ENCODE assay signal across 1 cellular context in genomic region chr1:116151739-116152576, GRCh38.
TF ChIP-seq lines count a peak whose summit lies in the region.

No MANE protein-coding gene starts in this region.

TF ChIP-seq in K562, 482 proteins besides CTCF, POLR2A, EP300 and RAD21 (continued from another document and continues in another):
- TF ChIP-seq REST (CRISPR knock-in tag; IDR thresholded peaks at IDR 0.05; ENCODE audit: low read depth) (0 out of 2 replicates have a peak, but pooled peaks have one; percentile 39), PHF20 (IDR thresholded peaks at IDR 0.05; ENCODE audit: partially characterized antibody) (peak; percentile 33), RUNX1 (IDR thresholded peaks at IDR 0.05; ENCODE audit: low read depth) (no peak), MBD2 (IDR thresholded peaks at IDR 0.05; ENCODE audit: borderline replicate concordance, low read depth) (peak; percentile 31; the same call in 1 of the 2 replicates), MYNN (IDR thresholded peaks at IDR 0.05) (peak; percentile 12; the same call in 1 of the 2 replicates), MYNN (CRISPR knock-in tag; IDR thresholded peaks at IDR 0.05) (no peak), HMG20A (CRISPR knock-in tag; conservative IDR thresholded peaks at IDR 0.05) (no peak), BHLHE40 (IDR thresholded peaks at IDR 0.05; ENCODE audit: low read length) (peak; percentile 29; the same call in 1 of the 2 replicates), CBX3 (IDR thresholded peaks at IDR 0.05; ENCODE audit: borderline replicate concordance in 1 of 2, low read length in 2 of 2) (peak in 1 of 2 experiments; percentile 75; a peak in 2 of 3 replicates), MNT (conservative IDR thresholded peaks at IDR 0.05) (peak in 1 of 2 experiments; percentile 56; a peak in 1 of 4 replicates), HSF4 (CRISPR knock-in tag; IDR thresholded peaks at IDR 0.05; ENCODE audit: borderline replicate concordance) (no peak), ZFP36 (IDR thresholded peaks at IDR 0.05; ENCODE audit: low read depth, low read length, partially characterized antibody) (peak; percentile 12), ZNF511 (CRISPR knock-in tag; IDR thresholded peaks at IDR 0.05) (0 out of 2 replicates have a peak, but pooled peaks have one; percentile 27), ZKSCAN8 (CRISPR knock-in tag; IDR thresholded peaks at IDR 0.05) (no peak), TCF7L2 (IDR thresholded peaks at IDR 0.05; ENCODE audit: low read depth, low read length) (no peak), KDM4B (IDR thresholded peaks at IDR 0.05; ENCODE audit: borderline replicate concordance in 2 of 2, low read depth in 1 of 2) (peak in 1 of 2 experiments; percentile 86; a peak in 1 of 4 replicates), ZNF24 (IDR thresholded peaks at IDR 0.05) (peak; percentile 52; the same call in 1 of the 2 replicates), ELF1 (tag; IDR thresholded peaks at IDR 0.05) (peak; percentile 56; the same call in 1 of the 2 replicates), TFAP4 (CRISPR knock-in tag; IDR thresholded peaks at IDR 0.05; ENCODE audit: borderline replicate concordance) (peak; percentile 68; the same call in 1 of the 2 replicates), PHF21A (IDR thresholded peaks at IDR 0.05; ENCODE audit: borderline replicate concordance, low read depth) (peak; percentile 81; the same call in 1 of the 2 replicates), VEZF1 (CRISPR knock-in tag; IDR thresholded peaks at IDR 0.05) (peak; percentile 75), CTBP1 (IDR thresholded peaks at IDR 0.05; ENCODE audit: borderline replicate concordance) (peak; percentile 82), RFX7 (CRISPR knock-in tag; IDR thresholded peaks at IDR 0.05) (no peak), PHB2 (IDR thresholded peaks at IDR 0.05; ENCODE audit: low read depth) (no peak), ARID1B (IDR thresholded peaks at IDR 0.05) (peak; percentile 45; the same call in 1 of the 2 replicates), CBFA2T2 (conservative IDR thresholded peaks at IDR 0.05) (no peak), DDX20 (tag; IDR thresholded peaks at IDR 0.05; ENCODE audit: low read depth) (no peak), ZNF212 (CRISPR knock-in tag; IDR thresholded peaks at IDR 0.05) (no peak), XRCC5 (IDR thresholded peaks at IDR 0.05; ENCODE audit: low read depth, low read length) (peak; percentile 91; the same call in 1 of the 2 replicates), ZNF174 (CRISPR knock-in tag; IDR thresholded peaks at IDR 0.05) (no peak), TOE1 (IDR thresholded peaks at IDR 0.05; ENCODE audit: borderline replicate concordance) (no peak; the same call in 1 of the 2 replicates), TOE1 (CRISPR knock-in tag; IDR thresholded peaks at IDR 0.05; ENCODE audit: borderline replicate concordance, low read depth) (no peak), L3MBTL2 (IDR thresholded peaks at IDR 0.05) (peak; percentile 61; the same call in 1 of the 2 replicates), SREBF1 (IDR thresholded peaks at IDR 0.05; ENCODE audit: borderline replicate concordance, low read depth, low read length) (no peak), ZNF766 (CRISPR knock-in tag; conservative IDR thresholded peaks at IDR 0.05) (no peak), GATAD2B (IDR thresholded peaks at IDR 0.05; ENCODE audit: borderline replicate concordance) (peak; percentile 20; the same call in 1 of the 2 replicates), TRIM28 (IDR thresholded peaks at IDR 0.05) (0 out of 2 replicates have a peak, but pooled peaks have one; percentile 44), GATAD2A (IDR thresholded peaks at IDR 0.05) (peak; percentile 49; the same call in 1 of the 2 replicates), ESRRA (IDR thresholded peaks at IDR 0.05; ENCODE audit: borderline replicate concordance, low read depth) (peak; percentile 75; the same call in 1 of the 2 replicates), CBFA2T3 (IDR thresholded peaks at IDR 0.05) (peak; percentile 45; the same call in 1 of the 2 replicates), LEF1 (IDR thresholded peaks at IDR 0.05) (no peak), ZNF23 (CRISPR knock-in tag; IDR thresholded peaks at IDR 0.05) (no peak), SMAD4 (CRISPR knock-in tag; conservative IDR thresholded peaks at IDR 0.05) (peak; percentile 91), TARDBP (IDR thresholded peaks at IDR 0.05) (0 out of 2 replicates have a peak, but pooled peaks have one; percentile 69), RBM15 (IDR thresholded peaks at IDR 0.05; ENCODE audit: insufficient read depth, low read length) (no peak), LCOR (CRISPR knock-in tag; IDR thresholded peaks at IDR 0.05) (no peak), RBFOX2 (IDR thresholded peaks at IDR 0.05; ENCODE audit: low read depth, low read length) (peak; percentile 71), RFX5 (IDR thresholded peaks at IDR 0.05; ENCODE audit: low read depth, low read length) (no peak), ASH1L (IDR thresholded peaks at IDR 0.05; ENCODE audit: borderline replicate concordance, low read depth, partially characterized antibody) (no peak), POLR2G (IDR thresholded peaks at IDR 0.05; ENCODE audit: low read depth, low read length) (peak; percentile 80)
- TF ChIP-seq, protein P1, sequence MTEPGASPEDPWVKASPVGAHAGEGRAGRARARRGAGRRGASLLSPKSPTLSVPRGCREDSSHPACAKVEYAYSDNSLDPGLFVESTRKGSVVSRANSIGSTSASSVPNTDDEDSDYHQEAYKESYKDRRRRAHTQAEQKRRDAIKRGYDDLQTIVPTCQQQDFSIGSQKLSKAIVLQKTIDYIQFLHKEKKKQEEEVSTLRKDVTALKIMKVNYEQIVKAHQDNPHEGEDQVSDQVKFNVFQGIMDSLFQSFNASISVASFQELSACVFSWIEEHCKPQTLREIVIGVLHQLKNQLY (CRISPR knock-in tag; conservative IDR thresholded peaks at IDR 0.05) = no peak
- TF ChIP-seq, protein P2, sequence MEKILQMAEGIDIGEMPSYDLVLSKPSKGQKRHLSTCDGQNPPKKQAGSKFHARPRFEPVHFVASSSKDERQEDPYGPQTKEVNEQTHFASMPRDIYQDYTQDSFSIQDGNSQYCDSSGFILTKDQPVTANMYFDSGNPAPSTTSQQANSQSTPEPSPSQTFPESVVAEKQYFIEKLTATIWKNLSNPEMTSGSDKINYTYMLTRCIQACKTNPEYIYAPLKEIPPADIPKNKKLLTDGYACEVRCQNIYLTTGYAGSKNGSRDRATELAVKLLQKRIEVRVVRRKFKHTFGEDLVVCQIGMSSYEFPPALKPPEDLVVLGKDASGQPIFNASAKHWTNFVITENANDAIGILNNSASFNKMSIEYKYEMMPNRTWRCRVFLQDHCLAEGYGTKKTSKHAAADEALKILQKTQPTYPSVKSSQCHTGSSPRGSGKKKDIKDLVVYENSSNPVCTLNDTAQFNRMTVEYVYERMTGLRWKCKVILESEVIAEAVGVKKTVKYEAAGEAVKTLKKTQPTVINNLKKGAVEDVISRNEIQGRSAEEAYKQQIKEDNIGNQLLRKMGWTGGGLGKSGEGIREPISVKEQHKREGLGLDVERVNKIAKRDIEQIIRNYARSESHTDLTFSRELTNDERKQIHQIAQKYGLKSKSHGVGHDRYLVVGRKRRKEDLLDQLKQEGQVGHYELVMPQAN (IDR thresholded peaks at IDR 0.05; ENCODE audit: borderline replicate concordance) = no peak
- TF ChIP-seq, protein P3, sequence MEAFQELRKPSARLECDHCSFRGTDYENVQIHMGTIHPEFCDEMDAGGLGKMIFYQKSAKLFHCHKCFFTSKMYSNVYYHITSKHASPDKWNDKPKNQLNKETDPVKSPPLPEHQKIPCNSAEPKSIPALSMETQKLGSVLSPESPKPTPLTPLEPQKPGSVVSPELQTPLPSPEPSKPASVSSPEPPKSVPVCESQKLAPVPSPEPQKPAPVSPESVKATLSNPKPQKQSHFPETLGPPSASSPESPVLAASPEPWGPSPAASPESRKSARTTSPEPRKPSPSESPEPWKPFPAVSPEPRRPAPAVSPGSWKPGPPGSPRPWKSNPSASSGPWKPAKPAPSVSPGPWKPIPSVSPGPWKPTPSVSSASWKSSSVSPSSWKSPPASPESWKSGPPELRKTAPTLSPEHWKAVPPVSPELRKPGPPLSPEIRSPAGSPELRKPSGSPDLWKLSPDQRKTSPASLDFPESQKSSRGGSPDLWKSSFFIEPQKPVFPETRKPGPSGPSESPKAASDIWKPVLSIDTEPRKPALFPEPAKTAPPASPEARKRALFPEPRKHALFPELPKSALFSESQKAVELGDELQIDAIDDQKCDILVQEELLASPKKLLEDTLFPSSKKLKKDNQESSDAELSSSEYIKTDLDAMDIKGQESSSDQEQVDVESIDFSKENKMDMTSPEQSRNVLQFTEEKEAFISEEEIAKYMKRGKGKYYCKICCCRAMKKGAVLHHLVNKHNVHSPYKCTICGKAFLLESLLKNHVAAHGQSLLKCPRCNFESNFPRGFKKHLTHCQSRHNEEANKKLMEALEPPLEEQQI (IDR thresholded peaks at IDR 0.05) = no peak
- TF ChIP-seq, protein P4, sequence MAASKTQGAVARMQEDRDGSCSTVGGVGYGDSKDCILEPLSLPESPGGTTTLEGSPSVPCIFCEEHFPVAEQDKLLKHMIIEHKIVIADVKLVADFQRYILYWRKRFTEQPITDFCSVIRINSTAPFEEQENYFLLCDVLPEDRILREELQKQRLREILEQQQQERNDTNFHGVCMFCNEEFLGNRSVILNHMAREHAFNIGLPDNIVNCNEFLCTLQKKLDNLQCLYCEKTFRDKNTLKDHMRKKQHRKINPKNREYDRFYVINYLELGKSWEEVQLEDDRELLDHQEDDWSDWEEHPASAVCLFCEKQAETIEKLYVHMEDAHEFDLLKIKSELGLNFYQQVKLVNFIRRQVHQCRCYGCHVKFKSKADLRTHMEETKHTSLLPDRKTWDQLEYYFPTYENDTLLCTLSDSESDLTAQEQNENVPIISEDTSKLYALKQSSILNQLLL (CRISPR knock-in tag; IDR thresholded peaks at IDR 0.05; ENCODE audit: borderline replicate concordance) = no peak
- TF ChIP-seq, protein P5, sequence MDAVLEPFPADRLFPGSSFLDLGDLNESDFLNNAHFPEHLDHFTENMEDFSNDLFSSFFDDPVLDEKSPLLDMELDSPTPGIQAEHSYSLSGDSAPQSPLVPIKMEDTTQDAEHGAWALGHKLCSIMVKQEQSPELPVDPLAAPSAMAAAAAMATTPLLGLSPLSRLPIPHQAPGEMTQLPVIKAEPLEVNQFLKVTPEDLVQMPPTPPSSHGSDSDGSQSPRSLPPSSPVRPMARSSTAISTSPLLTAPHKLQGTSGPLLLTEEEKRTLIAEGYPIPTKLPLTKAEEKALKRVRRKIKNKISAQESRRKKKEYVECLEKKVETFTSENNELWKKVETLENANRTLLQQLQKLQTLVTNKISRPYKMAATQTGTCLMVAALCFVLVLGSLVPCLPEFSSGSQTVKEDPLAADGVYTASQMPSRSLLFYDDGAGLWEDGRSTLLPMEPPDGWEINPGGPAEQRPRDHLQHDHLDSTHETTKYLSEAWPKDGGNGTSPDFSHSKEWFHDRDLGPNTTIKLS (IDR thresholded peaks at IDR 0.05; ENCODE audit: borderline replicate concordance, low read depth) = peak; percentile 58
